ENCODE assay signal across 2 cellular contexts in genomic region chr4:73676881-73677323, GRCh38.
TF ChIP-seq lines count a peak whose summit lies in the region.

No MANE protein-coding gene starts in this region.

TF ChIP-seq in IMR-90, 13 proteins besides CTCF, POLR2A, EP300 and RAD21:
- TF ChIP-seq MAFK (IDR thresholded peaks at IDR 0.05; ENCODE audit: low read depth, low read length), result no peak
- TF ChIP-seq BHLHE40 (IDR thresholded peaks at IDR 0.05; ENCODE audit: low read depth, low read length), result no peak
- no peak for TF ChIP-seq ELK1 (IDR thresholded peaks at IDR 0.05; ENCODE audit: borderline replicate concordance, low read depth, low read length)
- TF ChIP-seq FOS (IDR thresholded peaks at IDR 0.05; ENCODE audit: low read depth, low read length), result no peak
- TF ChIP-seq MXI1 (IDR thresholded peaks at IDR 0.05; ENCODE audit: borderline replicate concordance, low read depth, low read length), result no peak
- TF ChIP-seq RCOR1 (IDR thresholded peaks at IDR 0.05; ENCODE audit: insufficient replicate concordance, low read length), result no peak
- TF ChIP-seq NFE2L2 (IDR thresholded peaks at IDR 0.05; ENCODE audit: low read depth, low read length), result no peak
- TF ChIP-seq CHD1 (IDR thresholded peaks at IDR 0.05; ENCODE audit: low read depth, low read length), result no peak
- TF ChIP-seq CEBPB (IDR thresholded peaks at IDR 0.05; ENCODE audit: low read depth, low read length), result no peak
- no peak for TF ChIP-seq RFX5 (IDR thresholded peaks at IDR 0.05; ENCODE audit: low read depth, low read length)
- no peak for TF ChIP-seq MAZ (IDR thresholded peaks at IDR 0.05; ENCODE audit: borderline replicate concordance, low read depth, low read length)
- TF ChIP-seq USF2 (IDR thresholded peaks at IDR 0.05; ENCODE audit: low read depth, low read length), result no peak
- TF ChIP-seq SMC3 (IDR thresholded peaks at IDR 0.05; ENCODE audit: low read depth, low read length), result no peak

TF ChIP-seq in K562, 482 proteins besides CTCF, POLR2A, EP300 and RAD21:
- no peak for TF ChIP-seq OTX1 (CRISPR knock-in tag; IDR thresholded peaks at IDR 0.05)
- TF ChIP-seq NONO (IDR thresholded peaks at IDR 0.05; ENCODE audit: low read depth in 2 of 2, low read length in 1 of 2), result no peak
- no peak for TF ChIP-seq ZKSCAN8 (CRISPR knock-in tag; IDR thresholded peaks at IDR 0.05)
- TF ChIP-seq RAD51 (IDR thresholded peaks at IDR 0.05; ENCODE audit: borderline replicate concordance, low read depth), result no peak
- TF ChIP-seq PTTG1 (tag; IDR thresholded peaks at IDR 0.05; ENCODE audit: low read depth), result no peak
- no peak for TF ChIP-seq E2F8 (IDR thresholded peaks at IDR 0.05; ENCODE audit: low read depth, partially characterized antibody)
- no peak for TF ChIP-seq DEAF1 (CRISPR knock-in tag; IDR thresholded peaks at IDR 0.05)
- no peak for TF ChIP-seq ASH1L (IDR thresholded peaks at IDR 0.05; ENCODE audit: borderline replicate concordance, low read depth, partially characterized antibody)
- no peak for TF ChIP-seq MYBL2 (IDR thresholded peaks at IDR 0.05; ENCODE audit: low read depth)
- no peak for TF ChIP-seq MYBL2 (CRISPR knock-in tag; IDR thresholded peaks at IDR 0.05; ENCODE audit: borderline replicate concordance)
- TF ChIP-seq L3MBTL2 (IDR thresholded peaks at IDR 0.05), result no peak
TF ChIP-seq in K562: peak in this region for 0.
